Comparison of ENCODE assay signal across 1 cellular context in genomic region chr19:17333611-17334413, GRCh38.
TF ChIP-seq lines count a peak whose summit lies in the region.

No MANE protein-coding gene starts in this region.

TF ChIP-seq in GM23338, 12 proteins besides CTCF, POLR2A, EP300 and RAD21 (continued from another document):
- no peak for TF ChIP-seq ZNF462 (CRISPR knock-in tag; IDR thresholded peaks at IDR 0.05)
